In the genomic region with DNA sequence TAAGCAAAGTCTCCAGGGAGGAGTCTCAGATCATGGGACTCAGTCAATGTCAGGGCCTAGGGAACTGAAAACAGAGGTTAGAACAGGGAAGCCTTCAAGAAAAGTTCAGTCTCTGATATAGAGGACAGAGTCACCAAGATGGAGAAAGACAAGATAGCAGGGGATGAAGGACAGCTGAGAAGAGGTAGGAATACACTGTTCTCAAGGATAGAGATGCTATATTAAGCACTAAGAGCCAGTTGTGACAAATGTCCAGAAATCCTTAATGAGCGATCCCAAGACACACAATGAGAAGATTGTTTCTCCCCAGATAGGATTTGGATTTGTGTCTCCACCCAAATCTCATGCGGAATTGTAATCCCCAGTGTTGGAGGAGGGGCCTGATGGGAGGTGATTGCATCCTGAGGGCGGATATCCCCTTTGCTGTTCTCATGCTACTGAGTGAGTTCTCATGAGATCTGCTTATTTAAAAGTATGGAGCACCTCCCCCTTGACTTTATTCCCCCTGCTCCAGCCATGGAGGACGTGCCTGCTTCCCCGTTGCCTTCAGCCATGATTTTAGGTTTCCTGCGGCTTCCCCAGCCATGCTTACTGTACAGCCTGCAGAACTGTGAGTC, we compare ENCODE assay signal across 22 cellular contexts.
"Had no signal": no experiment of that assay in that cellular context is flagged by ENCODE, and none has a peak within 500 bp of the region (broad histone marks: within the 10 kb centered on the region; RNA-seq: fewer than 3 reads in every experiment).

No MANE protein-coding gene starts in this region.

- DNase-seq: activated CD4-positive, alpha-beta T cell treated with anti-CD3 and anti-CD28 coated beads, Interleukin-2, amount 10 ng/mL, durations not matched to agents 7 days and 5 days; activated CD8-positive, alpha-beta memory T cell treated with anti-CD3 and anti-CD28 coated beads, Interleukin-2, amount 10 ng/mL, durations not matched to agents 7 days and 5 days; activated CD8-positive, alpha-beta T cell treated with anti-CD3 and anti-CD28 coated beads for 36 hours; activated gamma-delta T cell treated with Interleukin-2 at 50 U/mL for 16 hours; activated naive CD8-positive, alpha-beta T cell treated with anti-CD3 and anti-CD28 coated beads for 36 hours; effector memory CD4-positive, alpha-beta T cell; esophagus squamous epithelium; kidney glomerular epithelial cell; left lung; pancreas; psoas muscle; spleen; stimulated activated CD4-positive, alpha-beta T cell treated with anti-CD3 and anti-CD28 coated beads, Interleukin-4, amount 100 ng/mL, for 1 hour; stimulated activated naive CD4-positive, alpha-beta T cell; testis; trophoblast cell; uterus had no signal

- ATAC-seq: activated CD4-positive, CD25-positive, alpha-beta regulatory T cell treated with anti-CD3 and anti-CD28 coated beads, Interleukin-2, amount 50 U/mL, for 24 hours; activated CD8-positive, alpha-beta memory T cell treated with anti-CD3 and anti-CD28 coated beads, Interleukin-2, amount 10 ng/mL, durations not matched to agents 7 days and 5 days; activated CD8-positive, alpha-beta T cell treated with anti-CD3 and anti-CD28 coated beads for 36 hours; gastroesophageal sphincter; left lung; pancreas; psoas muscle had no signal

- H3K36me3 ChIP-seq: breast epithelium, esophagus squamous epithelium, gastroesophageal sphincter, left lung, pancreas, right atrium auricular region, spleen, uterus had no signal

- H3K4me1 ChIP-seq: breast epithelium, esophagus squamous epithelium, gastroesophageal sphincter, left lung, pancreas, right atrium auricular region, spleen, testis, uterus had no signal

- H3K27me3 ChIP-seq: breast epithelium, esophagus squamous epithelium, gastroesophageal sphincter, left lung, pancreas, right atrium auricular region, spleen, testis, uterus had no signal

- H3K27ac ChIP-seq: breast epithelium, esophagus squamous epithelium, gastroesophageal sphincter, left lung, pancreas, psoas muscle, right atrium auricular region, spleen, testis, uterus had no signal

- H3K4me3 ChIP-seq: breast epithelium, esophagus squamous epithelium, gastroesophageal sphincter, left lung, lung, pancreas, psoas muscle, right atrium auricular region, spleen, testis, uterus had no signal

- H3K9me3 ChIP-seq: breast epithelium, esophagus squamous epithelium, gastroesophageal sphincter, left lung, pancreas, psoas muscle, right atrium auricular region, spleen, testis, uterus had no signal
